In genomic region chr17:42565523-42566214, GRCh38 we compare ENCODE assay signal across 7 cellular contexts. TPM values are rescaled to one million over a fixed set of nuclear protein-coding genes. Genes with fewer than 3 reads are reported as not detected.
A peak's percentile ranks its signal among the peaks of the same experiment; 100 is the strongest.
DNase-seq lines count a peak whose midpoint lies in the region; ATAC-seq, FAIRE-seq and TF ChIP-seq lines count a peak whose summit lies in the region.
"Had no signal": no experiment of that assay in that cellular context is flagged by ENCODE, and none has a peak within 500 bp of the region (broad histone marks: within the 10 kb centered on the region; RNA-seq: fewer than 3 reads in every experiment).

No MANE protein-coding gene starts in this region.

- 95% methylated on average over 16 of the region's 16 CpGs for WGBS in mesenchymal stem cell

- DNase-seq in T-helper 17 cell (no peak), mesenchymal stem cell (no peak), RCC 7860 (ENCODE audit: low spot score) (no peak), GM20000 (ENCODE audit: low spot score) (no peak)
- DNase-seq: activated CD4-positive, alpha-beta T cell treated with anti-CD3 and anti-CD28 coated beads for 48 hours had no signal

- H3K23ac ChIP-seq in mesenchymal stem cell (ENCODE audit: low read length in 2 of 2): no peak overlapping the region

- no peak overlapping the region for H2BK15ac ChIP-seq in mesenchymal stem cell (ENCODE audit: low read depth, poor library complexity, severe bottlenecking)

- no peak for TF ChIP-seq CTCF in GM20000 (IDR thresholded peaks at IDR 0.05; ENCODE audit: extremely low read depth, missing control alignments)

- H3K36me3 ChIP-seq in BLaER1: peaks cover 57% of the 10 kb centered on the region
- H3K36me3 ChIP-seq in mesenchymal stem cell (ENCODE audit: control insufficient read depth in 1 of 2, insufficient read depth in 2 of 2, low read depth in 1 of 2, low read length in 2 of 2): peaks cover 57 to 61% of the 10 kb centered on the region in 2 experiments

- H3K9ac ChIP-seq in BLaER1: peak overlapping the region; percentile 87; the same call in 1 of the 2 replicates
- H3K9ac ChIP-seq in mesenchymal stem cell (ENCODE audit: low read length): peak overlapping the region; percentile 91

- no peak overlapping the region for H2BK5ac ChIP-seq in mesenchymal stem cell (ENCODE audit: low read depth, low read length, poor library complexity, severe bottlenecking)

- H3K9me3 ChIP-seq in BLaER1 (no peaks in the 10 kb centered on the region), T-helper 17 cell (ENCODE audit: control insufficient read depth, low read length, poor library complexity, severe bottlenecking) (no peaks in the 10 kb centered on the region), mesenchymal stem cell (ENCODE audit: control insufficient read depth, low read length) (no peaks in the 10 kb centered on the region)

- no peak overlapping the region for H2BK12ac ChIP-seq in mesenchymal stem cell (ENCODE audit: low read length in 2 of 2)

- no peak overlapping the region for H2AK5ac ChIP-seq in mesenchymal stem cell (ENCODE audit: low read length, severe bottlenecking)

- peaks cover 10% of the 10 kb centered on the region; the same call in 1 of the 2 replicates for H4K20me1 ChIP-seq in BLaER1

- H3K18ac ChIP-seq in mesenchymal stem cell (ENCODE audit: low read depth in 1 of 2, low read length in 2 of 2): no peak overlapping the region

- peak overlapping the region; percentile 84 for H3K27ac ChIP-seq in BLaER1
- no peak overlapping the region for H3K27ac ChIP-seq in mesenchymal stem cell (ENCODE audit: low read length, poor library complexity, severe bottlenecking)

- H3K27me3 ChIP-seq in BLaER1 (no peaks in the 10 kb centered on the region), mesenchymal stem cell (ENCODE audit: control insufficient read depth in 1 of 2, insufficient read depth in 1 of 2, low read length in 2 of 2) (no peaks in the 10 kb centered on the region)

- no peak overlapping the region for H3K4me3 Mint-ChIP-seq in T-helper 17 cell

- peak overlapping the region; percentile 94 for H3K4me2 ChIP-seq in BLaER1
- no peak overlapping the region for H3K4me2 ChIP-seq in mesenchymal stem cell (ENCODE audit: low read length, poor library complexity, severe bottlenecking)

- H2AFZ ChIP-seq in mesenchymal stem cell (ENCODE audit: low read depth, low read length): no peak overlapping the region

- no peak for FAIRE-seq in RCC 7860 (lab: Jason Lieb, UNC)

- H3K79me1 ChIP-seq in mesenchymal stem cell (replicated peaks; ENCODE audit: low read length, poor library complexity, severe bottlenecking): peaks cover 31% of the 10 kb centered on the region

- H3K4ac ChIP-seq in mesenchymal stem cell (ENCODE audit: low read depth in 1 of 2, low read length in 2 of 2): no peak overlapping the region

- peak overlapping the region; percentile 94 for H4K8ac ChIP-seq in mesenchymal stem cell (ENCODE audit: low read length)

- no peak for ATAC-seq in T-helper 17 cell
- ATAC-seq in HG02852 (IDR thresholded peaks at IDR 0.05; ENCODE audit: unreplicated experiment): no peak

- no peaks in the 10 kb centered on the region for H3K27me3 Mint-ChIP-seq in T-helper 17 cell

- peaks cover 27% of the 10 kb centered on the region for H3K4me1 Mint-ChIP-seq in T-helper 17 cell

- H4K91ac ChIP-seq in mesenchymal stem cell (ENCODE audit: low read length): peak overlapping the region; percentile 2

- no peak overlapping the region for H3K14ac ChIP-seq in mesenchymal stem cell (ENCODE audit: low read length in 2 of 2)

- no peak overlapping the region for H2BK120ac ChIP-seq in mesenchymal stem cell (ENCODE audit: low read depth, low read length)

- H3K4me1 ChIP-seq in BLaER1 (peaks cover 47% of the 10 kb centered on the region), mesenchymal stem cell (ENCODE audit: control insufficient read depth, insufficient read depth, low read depth, low read length) (peaks cover 49% of the 10 kb centered on the region)

- peak overlapping the region; percentile 93 for H3K27ac Mint-ChIP-seq in T-helper 17 cell

- H3K36me3 Mint-ChIP-seq in T-helper 17 cell (ENCODE audit: low read depth): no peaks in the 10 kb centered on the region

- H3K4me3 ChIP-seq in BLaER1 (no peak overlapping the region; the same call in 1 of the 2 replicates), mesenchymal stem cell (ENCODE audit: insufficient read depth in 1 of 2, low read depth in 1 of 2, low read length in 2 of 2) (no peak overlapping the region)

RNA-seq across cellular contexts. Expression of gene MLX, which starts 1.2 kb away (rescaled TPM):
- total RNA-seq in T-helper 17 cell: 10 to 100 TPM; 33.1 to 36.1 TPM
- polyA plus RNA-seq in mesenchymal stem cell (2013, experiment 1 of 2): 45.3 TPM
- 45.3 TPM for polyA plus RNA-seq in mesenchymal stem cell (2013, experiment 2 of 2)

RNA-seq across cellular contexts. Expression of gene COASY, which starts 3.7 kb away (rescaled TPM):
- 10 to 100 TPM; 39.1 to 49.4 TPM for total RNA-seq in T-helper 17 cell
- polyA plus RNA-seq in mesenchymal stem cell (2013, experiment 1 of 2): 77.2 TPM
- polyA plus RNA-seq in mesenchymal stem cell (2013, experiment 2 of 2): 75.7 TPM

RNA-seq across cellular contexts. Expression of gene PSMC3IP, which starts 11.9 kb away (rescaled TPM):
- 1 to 10 TPM; 2.4 to 2.6 TPM for total RNA-seq in T-helper 17 cell
- 5.2 TPM for polyA plus RNA-seq in mesenchymal stem cell (2013, experiment 1 of 2)
- polyA plus RNA-seq in mesenchymal stem cell (2013, experiment 2 of 2): 4.7 TPM

RNA-seq across cellular contexts. Expression of gene HSD17B1, which starts 12.9 kb away (rescaled TPM):
- total RNA-seq in T-helper 17 cell: 1 to 10 TPM in 1 of 2 donors, under 1 TPM in 1; 0.90 to 1.2 TPM
- 0.57 TPM for polyA plus RNA-seq in mesenchymal stem cell (2013, experiment 1 of 2)
- polyA plus RNA-seq in mesenchymal stem cell (2013, experiment 2 of 2): 0.59 TPM

RNA-seq across cellular contexts. Expression of gene NAGLU, which starts 29.6 kb away (rescaled TPM):
- 10 to 100 TPM; 12.5 to 13.2 TPM for total RNA-seq in T-helper 17 cell
- polyA plus RNA-seq in mesenchymal stem cell (2013, experiment 1 of 2): 51.2 TPM
- 52.1 TPM for polyA plus RNA-seq in mesenchymal stem cell (2013, experiment 2 of 2)
